Comparison of ENCODE assay signal across 37 cellular contexts in the genomic region with DNA sequence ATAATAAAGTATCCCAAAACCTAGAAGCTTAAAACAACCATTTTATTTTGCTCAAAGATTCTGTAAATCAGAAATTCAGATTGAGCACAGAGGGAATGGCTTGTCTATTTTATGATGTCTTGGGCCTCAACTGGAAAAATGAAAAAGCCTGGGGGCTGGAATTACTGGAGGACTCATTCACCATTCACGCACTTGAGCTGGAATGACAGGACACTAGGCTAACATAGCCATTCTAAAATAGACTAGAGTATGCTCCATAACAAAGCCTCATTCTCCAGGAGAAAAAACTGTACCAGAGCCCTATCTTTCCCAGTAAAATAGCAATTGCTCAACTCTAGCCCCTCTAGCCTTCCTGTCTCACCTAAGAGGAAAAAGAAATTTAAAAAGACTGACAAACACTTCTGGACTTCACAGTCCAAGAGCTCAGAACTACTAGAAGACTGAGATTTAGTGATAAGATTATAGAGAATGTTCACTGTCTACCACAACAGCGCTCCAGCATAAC.
"Had no signal": no experiment of that assay in that cellular context is flagged by ENCODE, and none has a peak within 500 bp of the region (broad histone marks: within the 10 kb centered on the region; RNA-seq: fewer than 3 reads in every experiment).

No MANE protein-coding gene starts in this region.

- H3K9me3 ChIP-seq: ascending aorta had no signal

- H3K4me3 ChIP-seq: ascending aorta, cardiac muscle cell had no signal

- H3K4me1 ChIP-seq: ascending aorta had no signal

- H3K4me1 Mint-ChIP-seq: activated B cell treated with CpG ODN at 0.5 μM for 24 hours; activated CD4-positive, alpha-beta memory T cell treated with anti-CD3 and anti-CD28 coated beads, Interleukin-2, amount 10 ng/mL, durations not matched to agents 7 days and 5 days; activated CD4-positive, alpha-beta T cell treated with anti-CD3 and anti-CD28 coated beads, Interleukin-2, amount 10 ng/mL, durations not matched to agents 7 days and 5 days; activated CD8-positive, alpha-beta memory T cell treated with anti-CD3 and anti-CD28 coated beads, Interleukin-2, amount 10 ng/mL, durations not matched to agents 7 days and 5 days; activated naive CD4-positive, alpha-beta T cell treated with anti-CD3 and anti-CD28 coated beads, Interleukin-2, amount 10 ng/mL, durations not matched to agents 7 days and 5 days; activated naive CD4-positive, alpha-beta T cell treated with anti-CD3 and anti-CD28 coated beads, Interleukin-2, amount 50 U/mL, for 24 hours; activated naive CD8-positive, alpha-beta T cell treated with anti-CD3 and anti-CD28 coated beads, Interleukin-2, amount 10 ng/mL, durations not matched to agents 7 days and 5 days; activated naive CD8-positive, alpha-beta T cell treated with anti-CD3 and anti-CD28 coated beads, Interleukin-2, amount 50 U/mL, for 24 hours; central memory CD8-positive, alpha-beta T cell had no signal

- H3K4me3 Mint-ChIP-seq: activated B cell treated with CpG ODN at 0.5 μM for 24 hours; activated CD4-positive, alpha-beta memory T cell treated with anti-CD3 and anti-CD28 coated beads, Interleukin-2, amount 10 ng/mL, durations not matched to agents 7 days and 5 days; activated CD4-positive, alpha-beta T cell treated with anti-CD3 and anti-CD28 coated beads, Interleukin-2, amount 10 ng/mL, durations not matched to agents 7 days and 5 days; activated CD8-positive, alpha-beta memory T cell treated with anti-CD3 and anti-CD28 coated beads, Interleukin-2, amount 10 ng/mL, durations not matched to agents 7 days and 5 days; activated CD8-positive, alpha-beta T cell treated with anti-CD3 and anti-CD28 coated beads, Interleukin-2, amount 10 ng/mL, durations not matched to agents 7 days and 5 days; activated naive CD4-positive, alpha-beta T cell treated with anti-CD3 and anti-CD28 coated beads, Interleukin-2, amount 10 ng/mL, durations not matched to agents 7 days and 5 days; activated naive CD4-positive, alpha-beta T cell treated with anti-CD3 and anti-CD28 coated beads, Interleukin-2, amount 50 U/mL, for 24 hours; activated naive CD8-positive, alpha-beta T cell; activated naive CD8-positive, alpha-beta T cell treated with anti-CD3 and anti-CD28 coated beads, Interleukin-2, amount 10 ng/mL, durations not matched to agents 7 days and 5 days; activated naive CD8-positive, alpha-beta T cell treated with anti-CD3 and anti-CD28 coated beads, Interleukin-2, amount 50 U/mL, for 24 hours; activated T-cell treated with anti-CD3 and anti-CD28 coated beads, Interleukin-2, amount 50 U/mL, for 24 hours; brain; central memory CD8-positive, alpha-beta T cell; T-helper 1 cell treated with Interleukin-12 subunit alpha and Interleukin-12 subunit beta and Interleukin-4 antibody, amounts not matched to agents 30 μg/mL and 1 μg/mL, for 36 hours; T-helper 2 cell treated with Interferon-gamma antibody and Interleukin-4, amounts not matched to agents 5 μg/mL and 100 μg/mL, for 36 hours had no signal

- H3K36me3 ChIP-seq: ascending aorta, cardiac muscle cell had no signal

- DNase-seq: activated B cell treated with CpG ODN at 0.5 μM for 24 hours; activated CD4-positive, alpha-beta memory T cell treated with anti-CD3 and anti-CD28 coated beads, Interleukin-2, amount 10 ng/mL, durations not matched to agents 7 days and 5 days; activated CD4-positive, alpha-beta T cell treated with anti-CD3 and anti-CD28 coated beads for 4 hours; activated CD4-positive, alpha-beta T cell treated with anti-CD3 and anti-CD28 coated beads, Interleukin-2, amount 10 ng/mL, durations not matched to agents 7 days and 5 days; activated CD4-positive, alpha-beta T cell treated with anti-CD3 and anti-CD28 coated beads, Interleukin-2, amount 50 U/mL, for 48 hours; activated CD4-positive, CD25-positive, alpha-beta regulatory T cell treated with anti-CD3 and anti-CD28 coated beads, Interleukin-2, amount 50 U/mL, for 72 hours; activated CD8-positive, alpha-beta memory T cell treated with anti-CD3 and anti-CD28 coated beads for 24 hours; activated CD8-positive, alpha-beta memory T cell treated with anti-CD3 and anti-CD28 coated beads, Interleukin-2, amount 10 ng/mL, durations not matched to agents 7 days and 5 days; activated CD8-positive, alpha-beta memory T cell treated with anti-CD3 and anti-CD28 coated beads, Interleukin-2, amount 50 U/mL, for 48 hours; activated CD8-positive, alpha-beta T cell treated with anti-CD3 and anti-CD28 coated beads, Interleukin-2, amount 10 ng/mL, durations not matched to agents 7 days and 5 days; activated effector memory CD4-positive, alpha-beta T cell treated with Interleukin-2 at 50 U/mL for 16 hours; activated gamma-delta T cell; activated naive CD4-positive, alpha-beta T cell treated with anti-CD3 and anti-CD28 coated beads, Interleukin-2, amount 10 ng/mL, durations not matched to agents 7 days and 5 days; activated naive CD4-positive, alpha-beta T cell treated with Interleukin-2 at 50 U/mL for 16 hours; activated naive CD8-positive, alpha-beta T cell treated with anti-CD3 and anti-CD28 coated beads, Interleukin-2, amount 10 ng/mL, durations not matched to agents 7 days and 5 days; activated naive CD8-positive, alpha-beta T cell treated with anti-CD3 and anti-CD28 coated beads, Interleukin-2, amount 50 U/mL, for 24 hours; activated T-cell treated with anti-CD3 and anti-CD28 coated beads, Interleukin-2, amount 50 U/mL, for 24 hours; activated T-cell treated with anti-CD3 and anti-CD28 coated beads, Interleukin-2, amount 50 U/mL, for 48 hours; amygdala; anterior cingulate cortex; caudate nucleus; cerebellar nuclear complex; T-helper 1 cell; T-helper 2 cell; T-helper 9 cell had no signal

- H3K27ac Mint-ChIP-seq: activated B cell treated with CpG ODN at 0.5 μM for 24 hours; activated CD4-positive, alpha-beta memory T cell treated with anti-CD3 and anti-CD28 coated beads, Interleukin-2, amount 10 ng/mL, durations not matched to agents 7 days and 5 days; activated CD4-positive, alpha-beta T cell treated with anti-CD3 and anti-CD28 coated beads, Interleukin-2, amount 10 ng/mL, durations not matched to agents 7 days and 5 days; activated CD8-positive, alpha-beta memory T cell treated with anti-CD3 and anti-CD28 coated beads, Interleukin-2, amount 10 ng/mL, durations not matched to agents 7 days and 5 days; activated CD8-positive, alpha-beta T cell treated with anti-CD3 and anti-CD28 coated beads, Interleukin-2, amount 10 ng/mL, durations not matched to agents 7 days and 5 days; activated naive CD4-positive, alpha-beta T cell treated with anti-CD3 and anti-CD28 coated beads, Interleukin-2, amount 10 ng/mL, durations not matched to agents 7 days and 5 days; activated naive CD4-positive, alpha-beta T cell treated with anti-CD3 and anti-CD28 coated beads, Interleukin-2, amount 50 U/mL, for 24 hours; activated naive CD8-positive, alpha-beta T cell; activated naive CD8-positive, alpha-beta T cell treated with anti-CD3 and anti-CD28 coated beads, Interleukin-2, amount 10 ng/mL, durations not matched to agents 7 days and 5 days; activated naive CD8-positive, alpha-beta T cell treated with anti-CD3 and anti-CD28 coated beads, Interleukin-2, amount 50 U/mL, for 24 hours; activated T-cell treated with anti-CD3 and anti-CD28 coated beads, Interleukin-2, amount 50 U/mL, for 24 hours; activated T-helper 2 cell treated with anti-CD3 and anti-CD28 coated beads, Interferon-gamma antibody, Interleukin-2, Interleukin-4, amounts not matched to agents 10 μg/mL and 5 μg/mL and 100 μg/mL, durations not matched to agents 14 hours and 24 hours and 36 hours; brain; T-helper 1 cell treated with Interleukin-12 subunit alpha and Interleukin-12 subunit beta and Interleukin-4 antibody, amounts not matched to agents 30 μg/mL and 1 μg/mL, for 36 hours; T-helper 2 cell treated with Interferon-gamma antibody and Interleukin-4, amounts not matched to agents 5 μg/mL and 100 μg/mL, for 36 hours had no signal

- FAIRE-seq: bronchial epithelial cell, TTC549 had no signal

- H3K27ac ChIP-seq: ascending aorta, cardiac muscle cell, VCaP had no signal

- H3K27me3 ChIP-seq: ascending aorta, cardiac muscle cell had no signal

- ATAC-seq: activated CD8-positive, alpha-beta memory T cell treated with anti-CD3 and anti-CD28 coated beads, Interleukin-2, amount 10 ng/mL, durations not matched to agents 7 days and 5 days; activated CD8-positive, alpha-beta T cell treated with anti-CD3 and anti-CD28 coated beads, Interleukin-2, amount 10 ng/mL, durations not matched to agents 7 days and 5 days; activated naive CD8-positive, alpha-beta T cell treated with anti-CD3 and anti-CD28 coated beads, Interleukin-2, amount 50 U/mL, for 24 hours had no signal

- H3K27me3 Mint-ChIP-seq: activated B cell treated with CpG ODN at 0.5 μM for 24 hours; activated CD4-positive, alpha-beta memory T cell treated with anti-CD3 and anti-CD28 coated beads, Interleukin-2, amount 10 ng/mL, durations not matched to agents 7 days and 5 days; activated CD4-positive, alpha-beta T cell treated with anti-CD3 and anti-CD28 coated beads, Interleukin-2, amount 10 ng/mL, durations not matched to agents 7 days and 5 days; activated CD8-positive, alpha-beta memory T cell treated with anti-CD3 and anti-CD28 coated beads, Interleukin-2, amount 10 ng/mL, durations not matched to agents 7 days and 5 days; activated naive CD4-positive, alpha-beta T cell treated with anti-CD3 and anti-CD28 coated beads, Interleukin-2, amount 10 ng/mL, durations not matched to agents 7 days and 5 days; activated naive CD4-positive, alpha-beta T cell treated with anti-CD3 and anti-CD28 coated beads, Interleukin-2, amount 50 U/mL, for 24 hours; activated naive CD8-positive, alpha-beta T cell treated with anti-CD3 and anti-CD28 coated beads, Interleukin-2, amount 10 ng/mL, durations not matched to agents 7 days and 5 days; activated naive CD8-positive, alpha-beta T cell treated with anti-CD3 and anti-CD28 coated beads, Interleukin-2, amount 50 U/mL, for 24 hours; activated T-cell treated with anti-CD3 and anti-CD28 coated beads, Interleukin-2, amount 50 U/mL, for 24 hours; central memory CD8-positive, alpha-beta T cell had no signal

- H3K36me3 Mint-ChIP-seq: activated CD8-positive, alpha-beta memory T cell treated with anti-CD3 and anti-CD28 coated beads, Interleukin-2, amount 10 ng/mL, durations not matched to agents 7 days and 5 days; activated naive CD4-positive, alpha-beta T cell treated with anti-CD3 and anti-CD28 coated beads, Interleukin-2, amount 10 ng/mL, durations not matched to agents 7 days and 5 days; activated naive CD4-positive, alpha-beta T cell treated with anti-CD3 and anti-CD28 coated beads, Interleukin-2, amount 50 U/mL, for 24 hours; activated naive CD8-positive, alpha-beta T cell; activated naive CD8-positive, alpha-beta T cell treated with anti-CD3 and anti-CD28 coated beads, Interleukin-2, amount 10 ng/mL, durations not matched to agents 7 days and 5 days; brain had no signal
